In the genomic region with DNA sequence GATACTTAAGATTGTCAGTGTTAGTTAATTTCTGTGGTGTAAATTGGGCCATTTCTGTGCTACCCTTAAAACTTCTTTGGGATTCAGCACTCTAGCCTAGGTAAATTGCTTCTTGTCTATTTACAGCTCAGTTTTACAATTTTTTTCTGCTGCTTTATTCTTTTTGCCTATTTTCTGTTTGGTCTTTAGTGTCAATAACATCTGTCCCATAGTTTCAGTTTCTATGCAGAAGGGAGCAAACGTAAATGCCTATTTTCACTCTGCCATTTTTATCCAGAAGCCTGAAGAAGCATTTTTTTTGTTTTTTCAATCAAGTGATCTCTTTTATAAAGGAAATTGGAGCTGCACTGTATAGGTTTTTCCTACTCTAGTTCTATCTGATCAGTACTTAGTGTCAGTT, we compare ENCODE assay signal across 9 cellular contexts.
"Had no signal": no experiment of that assay in that cellular context is flagged by ENCODE, and none has a peak within 500 bp of the region (broad histone marks: within the 10 kb centered on the region; RNA-seq: fewer than 3 reads in every experiment).

No MANE protein-coding gene starts in this region.

- FAIRE-seq: H1, H54, HepG2 had no signal

- H3K9me3 Mint-ChIP-seq: GM23338, H9 had no signal

- H3K4me1 Mint-ChIP-seq: GM23338, H9 had no signal

- H3K36me3 Mint-ChIP-seq: IgD-negative memory B cell had no signal

- H3K4me3 ChIP-seq: GM23338 had no signal

- H3K27ac ChIP-seq: HL-60 had no signal

- H3K27me3 Mint-ChIP-seq: IgD-negative memory B cell had no signal

- H2AFZ ChIP-seq: GM23338 had no signal

- H3K4me2 ChIP-seq: GM23338 had no signal

- DNase-seq: H9, HCEC 1CT, KBM-7 had no signal

- H3K4me3 Mint-ChIP-seq: GM23338, H9, IgD-negative memory B cell had no signal

- ATAC-seq: GM23338, HepG2 had no signal

- H3K27ac Mint-ChIP-seq: GM23338, H9, IgD-negative memory B cell had no signal
